Comparison of ENCODE assay signal across 1 cellular context in genomic region chr14:104723651-104724406, GRCh38.
A peak's percentile ranks its signal among the peaks of the same experiment; 100 is the strongest.
TF ChIP-seq lines count a peak whose summit lies in the region.

Gene ADSS1, plus strand, starts transcription at chr14:104724229. Its CDS starts 42 bp downstream, at chr14:104724271.

TF ChIP-seq in HEK293, 187 proteins besides CTCF, POLR2A, EP300 and RAD21 (continued from another document):
- peak; percentile 68 for TF ChIP-seq ZBTB26 (tag by site-specific recombination; optimal IDR thresholded peaks at IDR 0.05)
TF ChIP-seq in HEK293: peak in this region for 44.
